In the genomic region with DNA sequence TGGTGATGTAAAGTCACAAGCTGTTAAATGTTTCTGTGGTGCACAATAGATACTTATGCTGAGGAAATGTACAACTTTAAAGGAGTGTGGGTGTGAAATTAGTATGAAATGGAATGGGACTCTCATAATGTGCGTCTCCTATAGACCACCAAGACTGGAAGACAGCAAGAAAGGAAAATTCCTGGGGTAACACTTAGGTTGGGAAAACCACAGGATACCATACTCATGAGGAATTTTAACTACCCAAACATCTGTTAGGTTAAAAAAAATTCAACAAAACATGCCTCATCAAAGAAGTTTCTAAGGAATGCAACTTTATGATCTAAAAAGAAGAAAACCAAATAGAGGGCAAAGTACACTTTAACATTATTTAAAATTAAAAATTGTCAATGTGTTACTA, we compare ENCODE assay signal across 22 cellular contexts.
DNase-seq lines count a peak whose midpoint lies in the region; ATAC-seq, FAIRE-seq and TF ChIP-seq lines count a peak whose summit lies in the region.
"Had no signal": no experiment of that assay in that cellular context is flagged by ENCODE, and none has a peak within 500 bp of the region (broad histone marks: within the 10 kb centered on the region; RNA-seq: fewer than 3 reads in every experiment).

No MANE protein-coding gene starts in this region.

- no peaks in the 10 kb centered on the region for H3K36me3 Mint-ChIP-seq in osteocyte (ENCODE audit: unreplicated experiment)
- no peaks in the 10 kb centered on the region for H3K36me3 Mint-ChIP-seq in endothelial cell (ENCODE audit: low read depth, unreplicated experiment)
- H3K36me3 Mint-ChIP-seq in natural killer cell, result no peaks in the 10 kb centered on the region
- H3K36me3 Mint-ChIP-seq: naive B cell had no signal

- H3K4me3 Mint-ChIP-seq in osteocyte (ENCODE audit: unreplicated experiment) (no peak overlapping the region), endothelial cell (ENCODE audit: unreplicated experiment) (no peak overlapping the region), natural killer cell (no peak overlapping the region)
- H3K4me3 Mint-ChIP-seq: activated CD4-positive, alpha-beta T cell treated with anti-CD3 and anti-CD28 coated beads, Interleukin-2, amount 10 ng/mL, durations not matched to agents 7 days and 5 days; activated T-cell treated with anti-CD3 and anti-CD28 coated beads, Interleukin-2, amount 50 U/mL, for 72 hours; CD4-positive, alpha-beta T cell; naive B cell had no signal

- H3K4me1 Mint-ChIP-seq in osteocyte (ENCODE audit: unreplicated experiment), result peaks cover 38% of the 10 kb centered on the region
- no peaks in the 10 kb centered on the region for H3K4me1 Mint-ChIP-seq in endothelial cell (ENCODE audit: unreplicated experiment)
- H3K4me1 Mint-ChIP-seq in natural killer cell, result no peaks in the 10 kb centered on the region
- H3K4me1 Mint-ChIP-seq: activated CD4-positive, alpha-beta T cell treated with anti-CD3 and anti-CD28 coated beads, Interleukin-2, amount 10 ng/mL, durations not matched to agents 7 days and 5 days; naive B cell had no signal

- H3K9me3 Mint-ChIP-seq in osteocyte (ENCODE audit: unreplicated experiment), result no peaks in the 10 kb centered on the region
- H3K9me3 Mint-ChIP-seq in endothelial cell (ENCODE audit: unreplicated experiment), result no peaks in the 10 kb centered on the region
- H3K9me3 Mint-ChIP-seq in natural killer cell, result peaks cover 9 to 10% of the 10 kb centered on the region in 2 donors
- H3K9me3 Mint-ChIP-seq: activated CD4-positive, alpha-beta T cell treated with anti-CD3 and anti-CD28 coated beads, Interleukin-2, amount 10 ng/mL, durations not matched to agents 7 days and 5 days had no signal

- intact Hi-C loops in natural killer cell (cut with micrococcal nuclease), result no loop called here

- ATAC-seq in GM21423 (IDR thresholded peaks at IDR 0.05; ENCODE audit: unreplicated experiment) (no peak), natural killer cell (no peak)
- ATAC-seq: activated T-cell treated with anti-CD3 and anti-CD28 coated beads, Interleukin-2, amount 50 U/mL, for 72 hours; heart right ventricle had no signal

- DNase-seq in Daoy (ENCODE audit: low read depth) (peak; percentile 48), RCC 7860 (ENCODE audit: low spot score) (peak; percentile 55), fibroblast of gingiva (ENCODE audit: low read depth) (peak; percentile 54), osteocyte (ENCODE audit: extremely low spot score, unreplicated experiment) (no peak), endothelial cell (ENCODE audit: low spot score) (no peak), natural killer cell (no peak)
- no peak for DNase-seq in activated CD4-positive, alpha-beta T cell treated with anti-CD3 and anti-CD28 coated beads for 4 hours
- DNase-seq: activated CD4-positive, alpha-beta T cell treated with anti-CD3 and anti-CD28 coated beads, Interleukin-2, amount 10 ng/mL, durations not matched to agents 7 days and 5 days; activated T-cell treated with anti-CD3 and anti-CD28 coated beads, Interleukin-2, amount 50 U/mL, for 72 hours; amygdala; CD4-positive, alpha-beta T cell; GDM1; heart right ventricle; naive B cell; NCI-H187; Peyer's patch; retina; stimulated activated CD4-positive, alpha-beta T cell treated with anti-CD3 and anti-CD28 coated beads, Interleukin-4, amount 100 ng/mL, for 1 hour; T-helper 2 cell; transverse colon had no signal

- TF ChIP-seq CTCF in osteocyte (IDR thresholded peaks at IDR 0.05), result no peak
- no peak for TF ChIP-seq CTCF in endothelial cell (IDR thresholded peaks at IDR 0.05; ENCODE audit: unreplicated experiment)
- no peak for TF ChIP-seq CTCF in natural killer cell (IDR thresholded peaks at IDR 0.05)

- peak; percentile 67 for FAIRE-seq in RCC 7860 (lab: Jason Lieb, UNC)
- FAIRE-seq: GM18507 had no signal

- H3K27me3 Mint-ChIP-seq in osteocyte (ENCODE audit: unreplicated experiment), result no peaks in the 10 kb centered on the region
- no peaks in the 10 kb centered on the region for H3K27me3 Mint-ChIP-seq in endothelial cell (ENCODE audit: unreplicated experiment)
- no peaks in the 10 kb centered on the region for H3K27me3 Mint-ChIP-seq in natural killer cell (ENCODE audit: low read depth in 2 of 2)
- H3K27me3 Mint-ChIP-seq: activated CD4-positive, alpha-beta T cell treated with anti-CD3 and anti-CD28 coated beads, Interleukin-2, amount 10 ng/mL, durations not matched to agents 7 days and 5 days; CD4-positive, alpha-beta T cell; naive B cell had no signal

- H3K27ac Mint-ChIP-seq in osteocyte (ENCODE audit: unreplicated experiment) (peak overlapping the region; percentile 44), endothelial cell (ENCODE audit: unreplicated experiment) (no peak overlapping the region), natural killer cell (no peak overlapping the region)
- H3K27ac Mint-ChIP-seq: activated CD4-positive, alpha-beta T cell treated with anti-CD3 and anti-CD28 coated beads, Interleukin-2, amount 10 ng/mL, durations not matched to agents 7 days and 5 days; activated T-cell treated with anti-CD3 and anti-CD28 coated beads, Interleukin-2, amount 50 U/mL, for 72 hours; CD4-positive, alpha-beta T cell; naive B cell had no signal

Comparison
In these comparisons a context has a peak if more than half of its experiments do, and no peak if none do; other contexts are left out.
1. DNase-seq: peak in Daoy (single experiment), RCC 7860 (single experiment) and fibroblast of gingiva (single experiment); none in osteocyte (single experiment), endothelial cell (single experiment), activated CD4-positive, alpha-beta T cell treated with anti-CD3 and anti-CD28 coated beads for 4 hours (0 of 2) and natural killer cell (single experiment).